In genomic region chr14:70906785-70907171, GRCh38 we compare ENCODE assay signal across 8 cellular contexts. TPM values are rescaled to one million over a fixed set of nuclear protein-coding genes. Genes with fewer than 3 reads are reported as not detected.
DNase-seq lines count a peak whose midpoint lies in the region; ATAC-seq, FAIRE-seq and TF ChIP-seq lines count a peak whose summit lies in the region.

No MANE protein-coding gene starts in this region.

- H3K36me3 ChIP-seq in small intestine (ENCODE audit: control insufficient read depth in 2 of 2, insufficient read depth in 2 of 2, low read length in 2 of 2) = no peaks in the 10 kb centered on the region

- no peak for FAIRE-seq in small intestine (lab: Jason Lieb, UNC)

- H3K27ac ChIP-seq in right cardiac atrium (ENCODE audit: low read length) (peak overlapping the region; percentile 70), small intestine (ENCODE audit: low read depth in 1 of 2, low read length in 1 of 2) (peak overlapping the region; percentile 91 to 98)

- POLR2A ChIA-PET in activated CD8-positive, alpha-beta T cell treated with anti-CD3 and anti-CD28 coated beads for 36 hours (lab: Charles Lee) = interaction anchor here (0.7 to 12.3 kb wide), 15 partner anchors 9 to 98 kb away, joined by 3 to 163 read pairs (median 4); no protein-coding TSS in a partner anchor

- H3K27me3 ChIP-seq in right cardiac atrium (ENCODE audit: control insufficient read depth, insufficient read depth) (no peaks in the 10 kb centered on the region), small intestine (ENCODE audit: control insufficient read depth in 2 of 2, insufficient read depth in 2 of 2, low read length in 2 of 2) (no peaks in the 10 kb centered on the region)

- H3K9me3 Mint-ChIP-seq in activated T-cell treated with anti-CD3 and anti-CD28 coated beads, Interleukin-2, amount 50 U/mL, for 72 hours = no peaks in the 10 kb centered on the region
- H3K9me3 Mint-ChIP-seq in activated CD8-positive, alpha-beta T cell treated with anti-CD3 and anti-CD28 coated beads for 36 hours = no peaks in the 10 kb centered on the region

- H3K4me1 Mint-ChIP-seq in activated T-cell treated with anti-CD3 and anti-CD28 coated beads, Interleukin-2, amount 50 U/mL, for 72 hours (ENCODE audit: low read depth) = peaks cover 82% of the 10 kb centered on the region
- peaks cover 65% of the 10 kb centered on the region for H3K4me1 Mint-ChIP-seq in activated CD8-positive, alpha-beta T cell treated with anti-CD3 and anti-CD28 coated beads for 36 hours (ENCODE audit: low read depth)

- CTCF ChIA-PET in activated CD8-positive, alpha-beta T cell treated with anti-CD3 and anti-CD28 coated beads for 36 hours (lab: Charles Lee) = interaction anchor here (0.8 to 4.4 kb wide), 27 partner anchors 9 to 105 kb away, joined by 3 to 98 read pairs (median 6); partner anchors contain the start of gene MAP3K9

- H3K4me3 ChIP-seq in right cardiac atrium (ENCODE audit: low read length) (peak overlapping the region; percentile 84), small intestine (ENCODE audit: low read depth in 1 of 2, low read length in 2 of 2) (peak overlapping the region; percentile 66 to 92)

- no peaks in the 10 kb centered on the region for H3K9me3 ChIP-seq in right cardiac atrium (ENCODE audit: control insufficient read depth, low read length)
- H3K9me3 ChIP-seq in small intestine (ENCODE audit: control insufficient read depth, low read depth) = no peaks in the 10 kb centered on the region

- ATAC-seq in activated T-cell treated with anti-CD3 and anti-CD28 coated beads, Interleukin-2, amount 50 U/mL, for 72 hours (replicated peaks in 1 of 2) = peak; percentile 2 to 4
- peak; percentile 0 for ATAC-seq in activated CD8-positive, alpha-beta T cell treated with anti-CD3 and anti-CD28 coated beads for 36 hours
- peak in 1 of 2 donors; percentile 1 for ATAC-seq in right cardiac atrium
- no peak for ATAC-seq in GM19328 (IDR thresholded peaks at IDR 0.05; ENCODE audit: unreplicated experiment)

- TF ChIP-seq CTCF in activated CD8-positive, alpha-beta T cell treated with anti-CD3 and anti-CD28 coated beads for 36 hours (IDR thresholded peaks at IDR 0.05) = no peak

- intact Hi-C loops in activated CD8-positive, alpha-beta T cell treated with anti-CD3 and anti-CD28 coated beads for 36 hours (cut with micrococcal nuclease) = loop anchor here (5.0 kb wide), 2 partner anchors 51 to 66 kb away; no protein-coding TSS in a partner anchor
- intact Hi-C loops in right cardiac atrium (cut with DNase I) = loop anchor here in 3 of 4 donors (5.0 to 10.0 kb wide), 4 partner anchors 48 to 84 kb away; no protein-coding TSS in a partner anchor

- H3K4me1 ChIP-seq in right cardiac atrium (ENCODE audit: control insufficient read depth, insufficient read depth, low read length) (peaks cover 5% of the 10 kb centered on the region), small intestine (ENCODE audit: control insufficient read depth in 2 of 2, insufficient read depth in 1 of 2, low read depth in 1 of 2, low read length in 1 of 2) (peaks cover 3 to 5% of the 10 kb centered on the region in 2 donors)

- H3K27ac Mint-ChIP-seq in activated T-cell treated with anti-CD3 and anti-CD28 coated beads, Interleukin-2, amount 50 U/mL, for 72 hours = peak overlapping the region; percentile 93
- peak overlapping the region; percentile 92 for H3K27ac Mint-ChIP-seq in activated CD8-positive, alpha-beta T cell treated with anti-CD3 and anti-CD28 coated beads for 36 hours

- peaks cover 1 to 5% of the 10 kb centered on the region in 2 donors for H3K36me3 Mint-ChIP-seq in activated T-cell treated with anti-CD3 and anti-CD28 coated beads, Interleukin-2, amount 50 U/mL, for 72 hours (ENCODE audit: insufficient read depth in 2 of 2)
- H3K36me3 Mint-ChIP-seq in activated CD8-positive, alpha-beta T cell treated with anti-CD3 and anti-CD28 coated beads for 36 hours (ENCODE audit: low read depth) = peaks cover 12% of the 10 kb centered on the region

- DNase-seq in activated T-cell treated with anti-CD3 and anti-CD28 coated beads, Interleukin-2, amount 50 U/mL, for 72 hours = no peak
- no peak for DNase-seq in activated T-cell treated with anti-CD3 and anti-CD28 coated beads, Interleukin-2, amount 50 U/mL, for 48 hours
- no peak for DNase-seq in activated CD8-positive, alpha-beta T cell treated with anti-CD3 and anti-CD28 coated beads for 36 hours
- DNase-seq in right cardiac atrium (no peak), small intestine (no peak), HPDE6-E6E7 (ENCODE audit: extremely low spot score) (no peak), NCI-H82 treated with DMSO at 0.1 percent for 48 hours (lab: John Stamatoyannopoulos, UW; ENCODE audit: unreplicated experiment) (no peak)

- WGBS in right cardiac atrium = 17% methylated on average over 9 of the region's 9 CpGs
- WGBS in small intestine, 3 donors = 24 to 33% (median 25%) methylated on average over 9 of the region's 9 CpGs

- H3K27me3 Mint-ChIP-seq in activated T-cell treated with anti-CD3 and anti-CD28 coated beads, Interleukin-2, amount 50 U/mL, for 72 hours (ENCODE audit: low read depth) = no peaks in the 10 kb centered on the region
- no peaks in the 10 kb centered on the region for H3K27me3 Mint-ChIP-seq in activated CD8-positive, alpha-beta T cell treated with anti-CD3 and anti-CD28 coated beads for 36 hours

- H3K4me3 Mint-ChIP-seq in activated T-cell treated with anti-CD3 and anti-CD28 coated beads, Interleukin-2, amount 50 U/mL, for 72 hours = peak overlapping the region; percentile 96 to 99
- H3K4me3 Mint-ChIP-seq in activated CD8-positive, alpha-beta T cell treated with anti-CD3 and anti-CD28 coated beads for 36 hours = peak overlapping the region; percentile 71

RNA-seq across cellular contexts. Expression of gene PCNX1, which starts 0.5 kb away (rescaled TPM):
- 10 to 100 TPM; 83.3 to 85.8 TPM for total RNA-seq in activated T-cell treated with anti-CD3 and anti-CD28 coated beads, Interleukin-2, amount 50 U/mL, for 72 hours
- 10 to 100 TPM; 32.7 to 42.6 TPM for total RNA-seq in activated CD8-positive, alpha-beta T cell treated with anti-CD3 and anti-CD28 coated beads for 36 hours
- 10 to 100 TPM; 29.5 to 48.0 (median 36.6) TPM for total RNA-seq in right cardiac atrium
- polyA plus RNA-seq in right cardiac atrium (7.0 TPM), small intestine (1 to 10 TPM; 4.7 to 7.9 (median 5.1) TPM)
